Comparison of ENCODE assay signal across 16 cellular contexts in genomic region chr20:35918021-35918420, GRCh38. TPM values are rescaled to one million over a fixed set of nuclear protein-coding genes. Genes with fewer than 3 reads are reported as not detected.
A peak's percentile ranks its signal among the peaks of the same experiment; 100 is the strongest.
DNase-seq lines count a peak whose midpoint lies in the region; ATAC-seq and TF ChIP-seq lines count a peak whose summit lies in the region.
"Had no signal": no experiment of that assay in that cellular context is flagged by ENCODE, and none has a peak within 500 bp of the region (broad histone marks: within the 10 kb centered on the region; RNA-seq: fewer than 3 reads in every experiment).

No MANE protein-coding gene starts in this region.

- peaks cover 11% of the 10 kb centered on the region for H3K36me3 Mint-ChIP-seq in activated naive CD4-positive, alpha-beta T cell treated with anti-CD3 and anti-CD28 coated beads, Interleukin-2, amount 50 U/mL, for 24 hours
- H3K36me3 Mint-ChIP-seq in naive thymus-derived CD8-positive, alpha-beta T cell = peaks cover 0 to 87% (median 25%) of the 10 kb centered on the region in 3 donors
- H3K36me3 Mint-ChIP-seq in stimulated activated effector memory CD8-positive, alpha-beta T cell treated with anti-CD3 and anti-CD28 coated beads, Interleukin-12 subunit alpha, Interleukin-12 subunit beta, amount 100 ng/mL, for 72 hours = peaks cover 92% of the 10 kb centered on the region
- H3K36me3 Mint-ChIP-seq in endothelial cell (ENCODE audit: low read depth, unreplicated experiment) = peaks cover 27% of the 10 kb centered on the region

- TF ChIP-seq CTCF in adrenal gland (IDR thresholded peaks at IDR 0.05) (no peak), endothelial cell (IDR thresholded peaks at IDR 0.05; ENCODE audit: unreplicated experiment) (no peak)

- no peaks in the 10 kb centered on the region for H3K9me3 ChIP-seq in adrenal gland (replicated peaks in 1 of 3)
- H3K9me3 ChIP-seq: BLaER1 had no signal

- ATAC-seq in naive thymus-derived CD8-positive, alpha-beta T cell = no peak
- no peak for ATAC-seq in stimulated activated effector memory CD8-positive, alpha-beta T cell treated with anti-CD3 and anti-CD28 coated beads, Interleukin-12 subunit alpha, Interleukin-12 subunit beta, amount 100 ng/mL, for 72 hours
- ATAC-seq in left lobe of liver = no peak
- ATAC-seq: GM23338 had no signal

- no peaks in the 10 kb centered on the region for H3K4me1 ChIP-seq in adrenal gland (replicated peaks in 1 of 2)
- H3K4me1 ChIP-seq: BLaER1 had no signal

- peak overlapping the region; percentile 5 for H3K27ac Mint-ChIP-seq in activated naive CD4-positive, alpha-beta T cell treated with anti-CD3 and anti-CD28 coated beads, Interleukin-2, amount 50 U/mL, for 24 hours
- peak overlapping the region in 6 of 10 donors; percentile 16 to 88 (median 60) for H3K27ac Mint-ChIP-seq in naive thymus-derived CD8-positive, alpha-beta T cell
- H3K27ac Mint-ChIP-seq in stimulated activated effector memory CD8-positive, alpha-beta T cell treated with anti-CD3 and anti-CD28 coated beads, Interleukin-12 subunit alpha, Interleukin-12 subunit beta, amount 100 ng/mL, for 72 hours = peak overlapping the region; percentile 50
- H3K27ac Mint-ChIP-seq in endothelial cell (ENCODE audit: unreplicated experiment) = no peak overlapping the region
- H3K27ac Mint-ChIP-seq: GM23338 had no signal

- no peak for TF ChIP-seq POLR2A in adrenal gland (IDR thresholded peaks at IDR 0.05)

- H3K9me3 Mint-ChIP-seq in activated naive CD4-positive, alpha-beta T cell treated with anti-CD3 and anti-CD28 coated beads, Interleukin-2, amount 50 U/mL, for 24 hours = no peaks in the 10 kb centered on the region
- no peaks in the 10 kb centered on the region for H3K9me3 Mint-ChIP-seq in naive thymus-derived CD8-positive, alpha-beta T cell
- H3K9me3 Mint-ChIP-seq in stimulated activated effector memory CD8-positive, alpha-beta T cell treated with anti-CD3 and anti-CD28 coated beads, Interleukin-12 subunit alpha, Interleukin-12 subunit beta, amount 100 ng/mL, for 72 hours = no peaks in the 10 kb centered on the region
- H3K9me3 Mint-ChIP-seq in endothelial cell (ENCODE audit: unreplicated experiment) = no peaks in the 10 kb centered on the region
- H3K9me3 Mint-ChIP-seq: CD4-positive, alpha-beta memory T cell; GM23338 had no signal

- H3K4me3 Mint-ChIP-seq in activated naive CD4-positive, alpha-beta T cell treated with anti-CD3 and anti-CD28 coated beads, Interleukin-2, amount 50 U/mL, for 24 hours = no peak overlapping the region
- H3K4me3 Mint-ChIP-seq in naive thymus-derived CD8-positive, alpha-beta T cell = no peak overlapping the region
- no peak overlapping the region for H3K4me3 Mint-ChIP-seq in stimulated activated effector memory CD8-positive, alpha-beta T cell treated with anti-CD3 and anti-CD28 coated beads, Interleukin-12 subunit alpha, Interleukin-12 subunit beta, amount 100 ng/mL, for 72 hours
- H3K4me3 Mint-ChIP-seq in endothelial cell (ENCODE audit: unreplicated experiment) = no peak overlapping the region
- H3K4me3 Mint-ChIP-seq: CD14-positive monocyte; CD4-positive, alpha-beta memory T cell; GM23338 had no signal

- no peaks in the 10 kb centered on the region for H3K27me3 Mint-ChIP-seq in activated naive CD4-positive, alpha-beta T cell treated with anti-CD3 and anti-CD28 coated beads, Interleukin-2, amount 50 U/mL, for 24 hours
- H3K27me3 Mint-ChIP-seq in naive thymus-derived CD8-positive, alpha-beta T cell = no peaks in the 10 kb centered on the region
- no peaks in the 10 kb centered on the region for H3K27me3 Mint-ChIP-seq in endothelial cell (ENCODE audit: unreplicated experiment)
- H3K27me3 Mint-ChIP-seq: CD4-positive, alpha-beta memory T cell had no signal

- POLR2A ChIA-PET in naive thymus-derived CD8-positive, alpha-beta T cell (lab: Charles Lee) = no interaction called here

- peaks cover 0 to 35% of the 10 kb centered on the region in 2 donors for H3K36me3 ChIP-seq in adrenal gland (replicated peaks in 1 of 2)

- H3K4me3 ChIP-seq in adrenal gland = no peak overlapping the region
- H3K4me3 ChIP-seq: BLaER1, GM23338 had no signal

- H3K27ac ChIP-seq in adrenal gland = peak overlapping the region in 4 of 5 donors; percentile 17 to 59 (median 40)
- H3K27ac ChIP-seq: BLaER1 had no signal

- H3K4me1 Mint-ChIP-seq in activated naive CD4-positive, alpha-beta T cell treated with anti-CD3 and anti-CD28 coated beads, Interleukin-2, amount 50 U/mL, for 24 hours = no peaks in the 10 kb centered on the region
- peaks cover 0 to 4% (median 0%) of the 10 kb centered on the region in 4 donors for H3K4me1 Mint-ChIP-seq in naive thymus-derived CD8-positive, alpha-beta T cell
- H3K4me1 Mint-ChIP-seq in stimulated activated effector memory CD8-positive, alpha-beta T cell treated with anti-CD3 and anti-CD28 coated beads, Interleukin-12 subunit alpha, Interleukin-12 subunit beta, amount 100 ng/mL, for 72 hours = no peaks in the 10 kb centered on the region
- H3K4me1 Mint-ChIP-seq in endothelial cell (ENCODE audit: unreplicated experiment) = no peaks in the 10 kb centered on the region
- H3K4me1 Mint-ChIP-seq: CD14-positive monocyte, GM23338 had no signal

- H3K27me3 ChIP-seq in adrenal gland = no peaks in the 10 kb centered on the region
- H3K27me3 ChIP-seq: BLaER1 had no signal

- intact Hi-C loops in adrenal gland (cut with DNase I) = no loop called here

- 90 to 100% (median 100%) methylated on average over 1 of the region's 1 CpG for WGBS in adrenal gland, 4 donors

- no peak for DNase-seq in activated naive CD4-positive, alpha-beta T cell treated with Interleukin-2 at 50 U/mL for 16 hours
- DNase-seq in adrenal gland (peak in 1 of 7 donors; percentile 40), left lobe of liver (ENCODE audit: low spot score) (no peak), T-helper 2 cell (no peak), endothelial cell (ENCODE audit: low spot score) (no peak)
- DNase-seq in naive thymus-derived CD8-positive, alpha-beta T cell = no peak
- DNase-seq in stimulated activated effector memory CD8-positive, alpha-beta T cell treated with anti-CD3 and anti-CD28 coated beads, Interleukin-12 subunit alpha, Interleukin-12 subunit beta, amount 100 ng/mL, for 72 hours (ENCODE audit: low spot score in 2 of 2) = no peak
- DNase-seq: 8988T; CD4-positive, alpha-beta memory T cell; DMS79 treated with DMSO at 0.1 percent for 48 hours; GF-D8; HCEC 1CT had no signal

RNA-seq across cellular contexts. Expression of gene SCAND1, which starts 36.3 kb away (rescaled TPM):
- total RNA-seq in adrenal gland (100 to 1,000 TPM in 6 of 8 donors, 10 to 100 TPM in 2; 88.2 to 191 (median 145) TPM), left lobe of liver (50.5 TPM), endothelial cell (ENCODE audit: unreplicated experiment) (86.2 TPM)
- 100 to 1,000 TPM in 2 of 3 donors, under 1 TPM in 1; 0.64 to 540 (median 534) TPM for polyA plus RNA-seq in adrenal gland
- 10 to 100 TPM; 59.6 to 62.6 TPM for total RNA-seq in naive thymus-derived CD8-positive, alpha-beta T cell
- 100 to 1,000 TPM; 156 to 206 (median 176) TPM for polyA plus RNA-seq in naive thymus-derived CD8-positive, alpha-beta T cell

RNA-seq across cellular contexts. Expression of gene CNBD2, which starts 50.4 kb away (rescaled TPM):
- total RNA-seq in adrenal gland (10 to 100 TPM in 1 of 8 donors, 1 to 10 TPM in 7; 1.1 to 15.3 (median 5.1) TPM), left lobe of liver (3.3 TPM), endothelial cell (ENCODE audit: unreplicated experiment) (8.8 TPM)
- polyA plus RNA-seq in adrenal gland = 10 to 100 TPM in 2 of 3 donors, 1 to 10 TPM in 1; 3.8 to 23.3 (median 15.4) TPM
- 10 to 100 TPM in 1 of 2 experiments, 1 to 10 TPM in 1; 8.7 to 11.3 TPM for total RNA-seq in naive thymus-derived CD8-positive, alpha-beta T cell
- 1 to 10 TPM; 6.4 to 9.5 (median 6.7) TPM for polyA plus RNA-seq in naive thymus-derived CD8-positive, alpha-beta T cell
- polyA plus RNA-seq: GM23338 had no signal
